13 cellular contexts compared by ENCODE assay signal in the genomic region with DNA sequence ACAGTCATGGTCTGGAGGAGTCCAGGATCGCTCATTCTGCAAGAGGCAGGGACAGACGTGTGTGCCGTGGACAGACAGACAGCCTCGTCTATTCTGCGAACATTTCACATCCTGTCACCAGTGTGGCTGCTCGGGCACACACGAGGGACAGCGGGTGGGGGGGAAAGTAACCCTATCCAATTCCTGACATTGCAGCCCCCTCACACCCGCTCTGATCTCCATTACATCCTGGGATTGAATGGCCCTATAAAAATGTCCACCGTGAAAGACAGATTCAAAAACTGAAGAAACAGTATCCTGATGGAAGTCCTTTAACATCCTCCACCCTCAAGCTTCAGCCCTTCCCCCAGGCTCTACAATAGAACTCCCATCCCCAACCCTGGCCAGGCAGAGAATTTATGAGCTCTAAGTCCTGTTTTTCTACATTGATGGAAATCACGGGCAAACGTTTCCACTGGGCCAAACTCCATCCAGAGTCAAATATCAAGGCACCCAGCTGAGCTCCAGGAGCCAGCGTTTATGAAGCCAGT. TPM values are rescaled to one million over a fixed set of nuclear protein-coding genes. Genes with fewer than 3 reads are reported as not detected.
A peak's percentile ranks its signal among the peaks of the same experiment; 100 is the strongest.
DNase-seq lines count a peak whose midpoint lies in the region; ATAC-seq, FAIRE-seq and TF ChIP-seq lines count a peak whose summit lies in the region.
"Had no signal": no experiment of that assay in that cellular context is flagged by ENCODE, and none has a peak within 500 bp of the region (broad histone marks: within the 10 kb centered on the region; RNA-seq: fewer than 3 reads in every experiment).

No MANE protein-coding gene starts in this region.

- H3K27me3 Mint-ChIP-seq in HFFc6 (ENCODE audit: insufficient read depth) (no peaks in the 10 kb centered on the region), astrocyte (ENCODE audit: low read depth, unreplicated experiment) (no peaks in the 10 kb centered on the region)
- H3K27me3 Mint-ChIP-seq in activated naive CD8-positive, alpha-beta T cell treated with anti-CD3 and anti-CD28 coated beads for 36 hours, result no peaks in the 10 kb centered on the region

- CTCF ChIA-PET in A549 (lab: Yijun Ruan, JAX), result interaction anchor here (0.6 to 2.2 kb wide), 9 partner anchors 9 to 1614 kb away, joined by 3 to 7 read pairs (median 4); no protein-coding TSS in a partner anchor

- peak overlapping the region; percentile 71 for H3K9ac ChIP-seq in astrocyte (ENCODE audit: low read length)
- H3K9ac ChIP-seq: BLaER1, KMS-11 had no signal

- peaks cover 11% of the 10 kb centered on the region for H3K9me3 Mint-ChIP-seq in HFFc6
- H3K9me3 Mint-ChIP-seq in astrocyte (ENCODE audit: unreplicated experiment), result peaks cover 6% of the 10 kb centered on the region
- no peaks in the 10 kb centered on the region for H3K9me3 Mint-ChIP-seq in activated naive CD8-positive, alpha-beta T cell treated with anti-CD3 and anti-CD28 coated beads for 36 hours

- H3K36me3 Mint-ChIP-seq in HFFc6 (ENCODE audit: low read depth) (peaks cover 33% of the 10 kb centered on the region), astrocyte (ENCODE audit: low read depth, unreplicated experiment) (peaks cover 11% of the 10 kb centered on the region)
- no peaks in the 10 kb centered on the region for H3K36me3 Mint-ChIP-seq in activated naive CD8-positive, alpha-beta T cell treated with anti-CD3 and anti-CD28 coated beads for 36 hours
- H3K36me3 Mint-ChIP-seq: stimulated activated naive B cell treated with anti-CD40 and anti-IgM and Interleukin-4, amounts not matched to agents 10 μg/mL and 1 μg/mL and 100 μg/mL, for 72 hours had no signal

- 24% methylated on average over 13 of the region's 13 CpGs for WGBS in A549 (ENCODE audit: missing lambda C conversion rate)

- DNase-seq in A549 (ENCODE audit: low read depth in 1 of 2, low spot score in 1 of 2), result peak in 1 of 2 experiments; percentile 64
- DNase-seq in HFFc6, result peak; percentile 93
- DNase-seq in astrocyte (ENCODE audit: low read depth), result no peak
- peak; percentile 93 for DNase-seq in kidney epithelial cell (ENCODE audit: low read depth)
- no peak for DNase-seq in activated naive CD8-positive, alpha-beta T cell treated with anti-CD3 and anti-CD28 coated beads for 36 hours
- DNase-seq: esophagus squamous epithelium; stimulated activated CD4-positive, alpha-beta T cell treated with anti-CD3 and anti-CD28 coated beads, Interleukin-15, amount 100 ng/mL, for 24 hours; stimulated activated naive B cell treated with anti-CD40 and anti-IgM and Interleukin-4, amounts not matched to agents 10 μg/mL and 1 μg/mL and 100 μg/mL, for 72 hours had no signal

- H3K4me2 ChIP-seq in A549 (peak overlapping the region; percentile 44), astrocyte (ENCODE audit: low read length) (peak overlapping the region; percentile 73)
- H3K4me2 ChIP-seq: BLaER1, KMS-11 had no signal

- TF ChIP-seq EP300 in A549 (IDR thresholded peaks at IDR 0.05), result no peak

- H3K4me3 Mint-ChIP-seq in HFFc6 (peak overlapping the region; percentile 68), astrocyte (ENCODE audit: unreplicated experiment) (no peak overlapping the region)
- H3K4me3 Mint-ChIP-seq in activated naive CD8-positive, alpha-beta T cell treated with anti-CD3 and anti-CD28 coated beads for 36 hours, result no peak overlapping the region
- H3K4me3 Mint-ChIP-seq: stimulated activated naive B cell treated with anti-CD40 and anti-IgM and Interleukin-4, amounts not matched to agents 10 μg/mL and 1 μg/mL and 100 μg/mL, for 72 hours had no signal

- peak overlapping the region; percentile 92 for H3K27ac Mint-ChIP-seq in HFFc6
- peak overlapping the region; percentile 99 for H3K27ac Mint-ChIP-seq in astrocyte (ENCODE audit: unreplicated experiment)
- H3K27ac Mint-ChIP-seq in activated naive CD8-positive, alpha-beta T cell treated with anti-CD3 and anti-CD28 coated beads for 36 hours, result no peak overlapping the region
- H3K27ac Mint-ChIP-seq: stimulated activated naive B cell treated with anti-CD40 and anti-IgM and Interleukin-4, amounts not matched to agents 10 μg/mL and 1 μg/mL and 100 μg/mL, for 72 hours had no signal

- no peak for TF ChIP-seq POLR2A in A549 (IDR thresholded peaks at IDR 0.05; ENCODE audit: low read length)

- H2AFZ ChIP-seq in astrocyte (ENCODE audit: low read depth, low read length), result peak overlapping the region; percentile 9

- no peak for TF ChIP-seq RAD21 in A549 (conservative IDR thresholded peaks at IDR 0.05 in 1 of 2, IDR thresholded peaks at IDR 0.05 in 1 of 2)

- H3K9me3 ChIP-seq in A549 (no peaks in the 10 kb centered on the region), astrocyte (ENCODE audit: insufficient read depth, low read depth, low read length) (peaks cover under 1% of the 10 kb centered on the region)
- H3K9me3 ChIP-seq: esophagus squamous epithelium had no signal

- H3K27ac ChIP-seq in A549 (peak overlapping the region; percentile 40 to 80; a peak in 5 of 6 replicates), astrocyte (ENCODE audit: low read depth, low read length) (peak overlapping the region; percentile 95)
- H3K27ac ChIP-seq: BLaER1, esophagus squamous epithelium, KMS-11 had no signal

- H3K4me1 Mint-ChIP-seq in HFFc6 (ENCODE audit: low read depth), result peaks cover 93% of the 10 kb centered on the region
- peaks cover 46% of the 10 kb centered on the region for H3K4me1 Mint-ChIP-seq in astrocyte (ENCODE audit: low read depth, unreplicated experiment)
- peaks cover 2% of the 10 kb centered on the region for H3K4me1 Mint-ChIP-seq in activated naive CD8-positive, alpha-beta T cell treated with anti-CD3 and anti-CD28 coated beads for 36 hours
- H3K4me1 Mint-ChIP-seq: stimulated activated naive B cell treated with anti-CD40 and anti-IgM and Interleukin-4, amounts not matched to agents 10 μg/mL and 1 μg/mL and 100 μg/mL, for 72 hours had no signal

- peaks cover 77% of the 10 kb centered on the region for H3K79me2 ChIP-seq in astrocyte (ENCODE audit: insufficient read depth, low read length)

- ATAC-seq in A549 (peak in 1 of 2 experiments; percentile 98; a peak in 4 of 6 replicates), HG02588 (IDR thresholded peaks at IDR 0.05; ENCODE audit: unreplicated experiment) (no peak), GM19467 (IDR thresholded peaks at IDR 0.05; ENCODE audit: unreplicated experiment) (no peak), HG02840 (IDR thresholded peaks at IDR 0.05; ENCODE audit: low FRiP score, unreplicated experiment) (no peak)
- ATAC-seq: stimulated activated naive B cell treated with anti-CD40 and anti-IgM and Interleukin-4, amounts not matched to agents 10 μg/mL and 1 μg/mL and 100 μg/mL, for 72 hours had no signal

- H3K27me3 ChIP-seq in astrocyte (ENCODE audit: insufficient read depth, low read length) (no peaks in the 10 kb centered on the region), kidney epithelial cell (ENCODE audit: control insufficient read depth, insufficient read depth, low read length) (no peaks in the 10 kb centered on the region)
- H3K27me3 ChIP-seq: BLaER1 had no signal

- H3K4me1 ChIP-seq in A549 (peaks cover 11% of the 10 kb centered on the region; the same call in 1 of the 3 replicates), astrocyte (ENCODE audit: insufficient read depth, low read length) (peaks cover 37% of the 10 kb centered on the region)
- H3K4me1 ChIP-seq: esophagus squamous epithelium had no signal

- no peak for TF ChIP-seq CTCF in A549 (IDR thresholded peaks at IDR 0.05)
- TF ChIP-seq CTCF in HFFc6 (IDR thresholded peaks at IDR 0.05), result no peak
- no peak for TF ChIP-seq CTCF in astrocyte (IDR thresholded peaks at IDR 0.05; ENCODE audit: insufficient read depth, low read depth, low read length)
- no peak for TF ChIP-seq CTCF in kidney epithelial cell (IDR thresholded peaks at IDR 0.05; ENCODE audit: insufficient read depth, low read length, poor library complexity, severe bottlenecking)

- H4K20me1 ChIP-seq in astrocyte (ENCODE audit: insufficient read depth, low read length), result no peaks in the 10 kb centered on the region
- H4K20me1 ChIP-seq: BLaER1 had no signal

- peaks cover 4% of the 10 kb centered on the region for H3K36me3 ChIP-seq in astrocyte (ENCODE audit: insufficient read depth, low read length)
- no peaks in the 10 kb centered on the region for H3K36me3 ChIP-seq in kidney epithelial cell (ENCODE audit: control insufficient read depth, insufficient read depth, low read length)
- H3K36me3 ChIP-seq: BLaER1, esophagus squamous epithelium had no signal

- no peak for FAIRE-seq in A549 (lab: Jason Lieb, UNC)
- peak; percentile 93 for FAIRE-seq in astrocyte (lab: Jason Lieb, UNC)

- POLR2A ChIA-PET in A549 (lab: Yijun Ruan, JAX), result interaction anchor here (1.1 kb wide), 1 partner anchor 738 kb away, joined by 3 read pairs; a partner anchor contains a TSS

- H3K4me3 ChIP-seq in A549 (no peak overlapping the region), astrocyte (ENCODE audit: insufficient read depth, low read depth, low read length) (no peak overlapping the region), kidney epithelial cell (ENCODE audit: low read depth, low read length) (no peak overlapping the region)
- H3K4me3 ChIP-seq: BLaER1, esophagus squamous epithelium had no signal

TF ChIP-seq in A549, 52 proteins besides CTCF, POLR2A, EP300 and RAD21:
- TF ChIP-seq RARB (CRISPR knock-in tag; IDR thresholded peaks at IDR 0.05) (no peak), CBX2 (IDR thresholded peaks at IDR 0.05; ENCODE audit: borderline replicate concordance, low read depth) (no peak)
TF ChIP-seq in A549: peak in this region for 0.

RNA-seq across cellular contexts. Expression of a gene that starts 39.4 kb away (rescaled TPM):
- 0.15 TPM in 1 of 2 replicates, not detected in the other for polyA plus RNA-seq in A549 (2011; rRNA removed)
- polyA plus RNA-seq in A549 (2012; cell fraction: cytosol; rRNA removed), result not detected in 2 replicates
- polyA plus RNA-seq in A549 (2012; cell fraction: nucleus; rRNA removed), result 0.13 TPM in 1 of 2 replicates, not detected in the other
- 0.04 to 0.17 TPM in 2 of 3 replicates, not detected in the other for polyA plus RNA-seq in A549 (2017; fragmentation: RNase III; extraction: RNeasy Plus Mini Kit Qiagen cat#74134 plus additional on column Dnase treatment)
- polyA minus RNA-seq in A549 (2011; rRNA and poly(A)+ RNA removed), result not detected in 2 replicates
- 10 to 100 TPM; 29.4 to 45.8 (median 36.5) TPM for total RNA-seq in HFFc6 (2021; fragmentation: NEBNext Ultra II Directional; extraction: Animal tissue kit (Norgen Biotek cat#: 25700))
- 7.6 and 8.7 TPM in 2 replicates for total RNA-seq in astrocyte
- total RNA-seq in kidney epithelial cell, result 37.5 and 38.4 TPM in 2 replicates
- under 1 TPM; 0.12 to 0.16 TPM for total RNA-seq in activated naive CD8-positive, alpha-beta T cell treated with anti-CD3 and anti-CD28 coated beads for 36 hours

Comparison
In these comparisons a context has a peak if more than half of its experiments do, and no peak if none do; other contexts are left out.
1. DNase-seq: peak in HFFc6 (single experiment) and kidney epithelial cell (single experiment); none in astrocyte (single experiment) and activated naive CD8-positive, alpha-beta T cell treated with anti-CD3 and anti-CD28 coated beads for 36 hours (single experiment).